Comparison of ENCODE assay signal across 18 cellular contexts in the genomic region with DNA sequence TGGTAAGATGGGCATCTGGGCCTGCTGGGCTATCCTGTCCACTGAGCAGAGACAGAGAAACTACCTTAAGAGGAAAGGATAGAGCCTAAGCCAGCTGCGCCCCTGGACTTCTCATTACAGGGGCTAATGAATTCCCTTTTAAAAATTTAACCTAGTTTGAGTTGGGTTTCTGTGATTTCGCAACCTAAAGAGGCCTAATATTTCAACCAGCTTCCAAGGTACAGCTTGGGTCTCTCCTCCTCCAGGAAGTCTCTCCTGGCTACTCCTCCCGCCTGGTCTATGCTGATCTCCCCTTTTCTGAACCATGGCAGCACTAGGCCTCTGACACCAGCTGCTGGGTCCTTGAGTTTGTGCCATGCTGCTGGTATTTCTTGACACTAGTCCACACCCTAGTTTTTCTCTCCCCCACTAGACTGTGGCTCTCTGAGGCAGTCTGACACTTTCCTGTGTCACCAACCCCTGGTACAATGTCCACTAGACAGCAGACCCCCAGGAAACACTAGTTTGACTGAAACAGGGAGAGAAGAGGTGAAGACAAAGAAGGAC.
"Had no signal": no experiment of that assay in that cellular context is flagged by ENCODE, and none has a peak within 500 bp of the region (broad histone marks: within the 10 kb centered on the region; RNA-seq: fewer than 3 reads in every experiment).

No MANE protein-coding gene starts in this region.

- H3K9me3 Mint-ChIP-seq: activated naive CD4-positive, alpha-beta T cell treated with anti-CD3 and anti-CD28 coated beads, Interleukin-2, amount 50 U/mL, for 72 hours; effector memory CD8-positive, alpha-beta T cell; naive thymus-derived CD8-positive, alpha-beta T cell; T-cell had no signal

- H3K9me3 ChIP-seq: prostate gland, right atrium auricular region, stomach, testis had no signal

- H3K4me1 ChIP-seq: testis had no signal

- H3K27me3 ChIP-seq: cardiac muscle cell, right atrium auricular region, stomach, testis had no signal

- H3K36me3 ChIP-seq: prostate gland had no signal

- H3K4me3 ChIP-seq: cardiac muscle cell, prostate gland, right atrium auricular region, skin epidermis, stomach, testis had no signal

- DNase-seq: activated CD4-positive, alpha-beta T cell treated with anti-CD3 and anti-CD28 coated beads for 1 hour; activated CD8-positive, alpha-beta memory T cell treated with anti-CD3 and anti-CD28 coated beads for 24 hours; activated gamma-delta T cell; dermis blood vessel endothelial cell; effector memory CD8-positive, alpha-beta T cell; foreskin fibroblast; hypothalamus; naive thymus-derived CD8-positive, alpha-beta T cell; stimulated activated CD4-positive, alpha-beta T cell treated with anti-CD3 and anti-CD28 coated beads, Interleukin-2, amount 100 ng/mL, for 48 hours; stomach; T-cell; T1000; testis had no signal

- H3K36me3 Mint-ChIP-seq: activated naive CD4-positive, alpha-beta T cell treated with anti-CD3 and anti-CD28 coated beads, Interleukin-2, amount 50 U/mL, for 72 hours; naive thymus-derived CD8-positive, alpha-beta T cell had no signal

- H3K27ac ChIP-seq: cardiac muscle cell, right atrium auricular region, testis had no signal

- ATAC-seq: activated naive CD4-positive, alpha-beta T cell treated with anti-CD3 and anti-CD28 coated beads, Interleukin-2, amount 50 U/mL, for 72 hours; effector memory CD8-positive, alpha-beta T cell; naive thymus-derived CD8-positive, alpha-beta T cell; T-cell had no signal

- H3K4me3 Mint-ChIP-seq: effector memory CD8-positive, alpha-beta T cell; naive thymus-derived CD8-positive, alpha-beta T cell; T-cell had no signal

- H3K27ac Mint-ChIP-seq: T-cell had no signal
